In the genomic region with DNA sequence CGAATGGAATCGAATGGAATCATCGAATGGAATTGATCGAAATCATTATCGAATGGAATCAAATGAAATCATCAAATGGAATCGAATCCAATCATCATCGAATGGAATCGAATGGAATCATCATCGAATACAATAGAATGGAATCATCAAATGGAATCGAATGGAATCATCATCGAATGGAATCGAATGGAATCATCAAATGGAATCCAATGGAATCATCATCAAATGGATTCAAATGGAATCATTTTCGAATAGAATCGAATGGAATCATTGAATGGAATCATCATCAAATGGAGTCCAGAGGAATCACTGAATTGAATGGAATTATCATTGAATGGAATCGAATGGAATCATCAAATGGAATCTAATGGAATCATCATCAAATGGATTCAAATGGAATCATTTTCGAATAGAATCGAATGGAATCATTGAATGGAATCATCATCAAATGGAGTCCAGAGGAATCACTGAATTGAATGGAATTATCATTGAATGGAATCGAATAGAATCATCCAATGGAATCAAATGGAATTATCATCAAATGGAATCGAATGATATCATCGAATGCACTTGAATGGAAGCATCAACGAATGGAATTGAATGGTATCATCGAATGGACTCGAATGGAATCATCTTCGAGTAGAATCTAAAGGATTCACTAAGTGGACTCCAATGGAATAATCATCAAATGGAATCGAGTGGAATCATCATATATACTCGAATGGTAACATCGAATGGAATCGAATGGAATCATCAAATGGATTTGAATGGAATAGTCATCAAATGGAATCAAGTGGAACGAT, we compare ENCODE assay signal across 7 cellular contexts.
A peak's percentile ranks its signal among the peaks of the same experiment; 100 is the strongest.
DNase-seq lines count a peak whose midpoint lies in the region; ATAC-seq and TF ChIP-seq lines count a peak whose summit lies in the region.
"Not testable (repeated sequence)": the region's sequence is repeated elsewhere in the genome, so short reads cannot be mapped to it uniquely, and the experiment has no call there.

No MANE protein-coding gene starts in this region.

- not testable (repeated sequence) for H3K36me3 ChIP-seq in SJSA1

- peaks cover 29% of the 10 kb centered on the region for H3K9me3 Mint-ChIP-seq in HFFc6
- H3K9me3 Mint-ChIP-seq in activated T-helper 17 cell treated with anti-CD3 and anti-CD28 coated beads, Interleukin-2, amount 50 U/mL, for 72 hours = not testable (repeated sequence)

- H3K36me3 Mint-ChIP-seq in HFFc6 (ENCODE audit: low read depth) = peaks cover 16% of the 10 kb centered on the region
- H3K36me3 Mint-ChIP-seq in activated T-helper 17 cell treated with anti-CD3 and anti-CD28 coated beads, Interleukin-2, amount 50 U/mL, for 72 hours (ENCODE audit: low read depth) = not testable (repeated sequence)

- H3K27ac ChIP-seq in SJSA1 = not testable (repeated sequence)

- not testable (repeated sequence) for H3K4me3 ChIP-seq in SJSA1

- intact Hi-C loops in sciatic nerve (cut with DNase I) = not testable (repeated sequence)

- H3K4me1 ChIP-seq in SJSA1 (replicated peaks) = not testable (repeated sequence)

- DNase-seq in HFFc6 = peak; percentile 94
- DNase-seq in SJSA1 (ENCODE audit: low read depth in 1 of 2, low spot score in 2 of 2) = peak; percentile 12 to 79
- peak; percentile 63 for DNase-seq in central memory CD4-positive, alpha-beta T cell
- peak; percentile 4 for DNase-seq in glomerular visceral epithelial cell (ENCODE audit: extremely low spot score)
- peak; percentile 85 for DNase-seq in mesenteric fat pad (ENCODE audit: low spot score)
- DNase-seq in sciatic nerve (ENCODE audit: low spot score) = peak; percentile 47

- H3K9me3 ChIP-seq in SJSA1 (replicated peaks) = not testable (repeated sequence)

- not testable (repeated sequence) for TF ChIP-seq CTCF in HFFc6 (IDR thresholded peaks at IDR 0.05)

- H3K4me3 Mint-ChIP-seq in HFFc6; activated T-helper 17 cell treated with anti-CD3 and anti-CD28 coated beads, Interleukin-2, amount 50 U/mL, for 72 hours: not testable (repeated sequence)

- H3K4me1 Mint-ChIP-seq in HFFc6 (ENCODE audit: low read depth); activated T-helper 17 cell treated with anti-CD3 and anti-CD28 coated beads, Interleukin-2, amount 50 U/mL, for 72 hours: not testable (repeated sequence)

- not testable (repeated sequence) for H3K27ac Mint-ChIP-seq in HFFc6; activated T-helper 17 cell treated with anti-CD3 and anti-CD28 coated beads, Interleukin-2, amount 50 U/mL, for 72 hours

- H3K27me3 ChIP-seq in SJSA1 (replicated peaks) = not testable (repeated sequence)

- ATAC-seq in activated T-helper 17 cell treated with anti-CD3 and anti-CD28 coated beads, Interleukin-2, amount 50 U/mL, for 72 hours (replicated peaks) = peak; percentile 5
- ATAC-seq in sciatic nerve = not testable (repeated sequence)

- not testable (repeated sequence) for H3K27me3 Mint-ChIP-seq in HFFc6 (ENCODE audit: insufficient read depth); activated T-helper 17 cell treated with anti-CD3 and anti-CD28 coated beads, Interleukin-2, amount 50 U/mL, for 72 hours

Comparison
In these comparisons a context has a peak if more than half of its experiments do, and no peak if none do; other contexts are left out.
1. DNase-seq: peak in every context shown above with its lines; median percentile 94 in HFFc6; 85 in mesenteric fat pad; 63 in central memory CD4-positive, alpha-beta T cell; 47 in sciatic nerve; 46 in SJSA1; 4 in glomerular visceral epithelial cell.